Comparison of ENCODE assay signal across 21 cellular contexts in genomic region chr10:83433705-83434104, GRCh38.
"Had no signal": no experiment of that assay in that cellular context is flagged by ENCODE, and none has a peak within 500 bp of the region (broad histone marks: within the 10 kb centered on the region; RNA-seq: fewer than 3 reads in every experiment).

No MANE protein-coding gene starts in this region.

- H3K4me3 ChIP-seq: SJSA1, SK-N-MC had no signal

- H3K27ac ChIP-seq: HL-60, SJSA1, SK-N-MC had no signal

- H3K27me3 ChIP-seq: SJSA1 had no signal

- H3K36me3 ChIP-seq: SJSA1 had no signal

- H3K4me1 ChIP-seq: SJSA1 had no signal

- DNase-seq: KBM-7, MV-4-11, NCI-H1048, NCI-H1105, NCI-H1417, NCI-H1436 treated with DMSO at 0.1 percent for 48 hours, NCI-H1694, NCI-H187 treated with DMSO at 0.1 percent for 48 hours, NCI-H2029 treated with DMSO at 0.1 percent for 48 hours, NCI-H2171 treated with DMSO at 0.1 percent for 48 hours, NCI-H345, NCI-H446 treated with DMSO at 0.1 percent for 48 hours, NCI-H510A treated with DMSO at 0.1 percent for 48 hours, NCI-H69, NCI-H774, Right ventricle myocardium superior, RPMI8226, SIG-M5 had no signal
